Comparison of ENCODE assay signal across 1 cellular context in genomic region chr2:202883987-202884675, GRCh38.
TF ChIP-seq lines count a peak whose summit lies in the region.

No MANE protein-coding gene starts in this region.

TF ChIP-seq in H1, 55 proteins besides CTCF, POLR2A, EP300 and RAD21:
- TF ChIP-seq FOSL1 (IDR thresholded peaks at IDR 0.05; ENCODE audit: insufficient read depth, low read depth, low read length) (no peak), EZH2 (IDR thresholded peaks at IDR 0.05; ENCODE audit: low read depth, low read length, severe bottlenecking) (no peak), PHF8 (conservative IDR thresholded peaks at IDR 0.05; ENCODE audit: low read depth, low read length) (no peak), CREB1 (IDR thresholded peaks at IDR 0.05) (no peak)
